Comparison of ENCODE assay signal across 8 cellular contexts in genomic region chr2:132268533-132269518, GRCh38.
A peak's percentile ranks its signal among the peaks of the same experiment; 100 is the strongest.
DNase-seq lines count a peak whose midpoint lies in the region; TF ChIP-seq lines count a peak whose summit lies in the region.
"Not testable (repeated sequence)": the region's sequence is repeated elsewhere in the genome, so short reads cannot be mapped to it uniquely, and the experiment has no call there.

No MANE protein-coding gene starts in this region.

- not testable (repeated sequence) for H3K9me3 ChIP-seq in ascending aorta, uterus

- intact Hi-C loops in ascending aorta (cut with DNase I); lower leg skin (cut with DNase I; ENCODE audit: low total_unique reads); uterus (cut with DNase I; ENCODE audit: low total_unique reads): not testable (repeated sequence)

- 44 to 50% methylated on average over 29 to 31 of the region's 31 CpGs for WGBS in lower leg skin, 2 donors

- not testable (repeated sequence) for H3K27me3 ChIP-seq in ascending aorta, uterus

- not testable (repeated sequence) for TF ChIP-seq POLR2A in lower leg skin (IDR thresholded peaks at IDR 0.05); uterus (IDR thresholded peaks at IDR 0.05)

- not testable (repeated sequence) for H3K27ac ChIP-seq in ascending aorta
- H3K27ac ChIP-seq in skin epidermis (peak overlapping the region in 6 of 21 experiments; percentile 6 to 69 (median 42)), uterus (peak overlapping the region in 1 of 2 donors; percentile 43)

- peak; percentile 40 for DNase-seq in LHCN-M2 (ENCODE audit: low read depth)
- peak; percentile 24 for DNase-seq in activated CD4-positive, alpha-beta T cell treated with anti-CD3 and anti-CD28 coated beads for 1 hour
- not testable (repeated sequence) for DNase-seq in ascending aorta (ENCODE audit: low spot score in 2 of 2)
- DNase-seq in fibroblast of the aortic adventitia (ENCODE audit: low read depth) = peak; percentile 72
- peak; percentile 40 to 86 for DNase-seq in lower leg skin (ENCODE audit: low spot score in 2 of 2)
- peak; percentile 31 to 57 for DNase-seq in uterus

- TF ChIP-seq CTCF in GM12873 (IDR thresholded peaks at IDR 0.05; ENCODE audit: insufficient read depth, low read depth, low read length, missing control alignments) (peak; percentile 55), ascending aorta (IDR thresholded peaks at IDR 0.05) (peak in 2 of 3 experiments; percentile 32 to 51), fibroblast of the aortic adventitia (IDR thresholded peaks at IDR 0.05; ENCODE audit: insufficient read depth, low read length) (peak; percentile 23), uterus (IDR thresholded peaks at IDR 0.05) (peak in 3 of 4 experiments; percentile 27 to 58 (median 50))
- not testable (repeated sequence) for TF ChIP-seq CTCF in lower leg skin (IDR thresholded peaks at IDR 0.05)

- not testable (repeated sequence) for H3K4me1 ChIP-seq in ascending aorta, uterus

- H3K4me3 ChIP-seq in ascending aorta = peak overlapping the region in 1 of 2 donors; percentile 53
- H3K4me3 ChIP-seq in fibroblast of the aortic adventitia (ENCODE audit: low read depth, low read length); lower leg skin (ENCODE audit: low read depth, poor library complexity, severe bottlenecking): not testable (repeated sequence)
- peak overlapping the region in 6 of 7 experiments; percentile 6 to 31 (median 22) for H3K4me3 ChIP-seq in skin epidermis
- peak overlapping the region in 1 of 2 donors; percentile 28 for H3K4me3 ChIP-seq in uterus

- not testable (repeated sequence) for H3K36me3 ChIP-seq in ascending aorta, uterus
